In the genomic region with DNA sequence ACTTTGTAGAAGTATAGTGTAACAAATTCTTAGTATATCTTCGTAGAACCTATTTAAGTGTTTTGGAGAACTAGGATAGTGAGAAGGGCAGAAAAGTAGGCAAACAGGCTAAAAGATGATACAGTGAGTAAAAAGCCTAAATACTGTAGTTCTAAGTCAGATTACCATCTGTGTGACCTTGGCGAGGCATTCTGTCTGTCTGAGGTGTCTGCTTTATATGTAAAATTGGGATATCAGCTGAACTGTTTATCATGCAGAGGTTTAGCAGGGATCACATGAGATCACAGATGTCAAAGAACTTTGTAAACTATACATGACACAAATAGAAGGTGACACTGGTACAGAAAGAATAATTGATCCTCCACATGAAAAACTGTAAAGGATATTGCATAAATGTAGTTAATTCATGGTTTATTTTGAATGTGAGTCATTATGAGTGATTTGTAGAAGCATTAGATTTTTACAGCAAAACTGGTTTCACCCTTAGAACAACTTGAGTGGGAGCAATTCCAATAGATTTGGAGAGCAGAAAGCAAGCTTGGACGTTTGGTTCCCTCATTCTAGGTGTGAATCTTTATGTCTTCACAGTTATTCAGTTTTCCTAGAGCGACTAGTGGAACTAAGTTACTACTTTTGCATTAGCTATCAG, we compare ENCODE assay signal across 29 cellular contexts. TPM values are rescaled to one million over a fixed set of nuclear protein-coding genes. Genes with fewer than 3 reads are reported as not detected.
A peak's percentile ranks its signal among the peaks of the same experiment; 100 is the strongest.
DNase-seq lines count a peak whose midpoint lies in the region; ATAC-seq and TF ChIP-seq lines count a peak whose summit lies in the region.
"Had no signal": no experiment of that assay in that cellular context is flagged by ENCODE, and none has a peak within 500 bp of the region (broad histone marks: within the 10 kb centered on the region; RNA-seq: fewer than 3 reads in every experiment).

No MANE protein-coding gene starts in this region.

- peaks cover 12% of the 10 kb centered on the region; the same call in 1 of the 2 replicates for H3K9me3 ChIP-seq in PC-9 (ENCODE audit: insufficient read depth, low read depth)
- peaks cover 11% of the 10 kb centered on the region for H3K9me3 ChIP-seq in mucosa of descending colon

- peaks cover 26% of the 10 kb centered on the region for H3K36me3 Mint-ChIP-seq in natural killer cell

- peaks cover 7 to 11% of the 10 kb centered on the region in 2 donors for H3K9me3 Mint-ChIP-seq in natural killer cell

- peaks cover 13% of the 10 kb centered on the region for H3K4me1 ChIP-seq in PC-9 (replicated peaks; ENCODE audit: insufficient read depth)
- no peaks in the 10 kb centered on the region for H3K4me1 ChIP-seq in mucosa of descending colon (ENCODE audit: low read depth)
- H3K4me1 ChIP-seq: gastrocnemius medialis, Peyer's patch, upper lobe of right lung had no signal

- no peak overlapping the region for H2AFZ ChIP-seq in PC-9

- peak overlapping the region in 1 of 2 donors; percentile 16 for H3K27ac Mint-ChIP-seq in natural killer cell
- H3K27ac Mint-ChIP-seq: stimulated activated memory B cell treated with anti-CD40 and anti-IgM and Interleukin-4, amounts not matched to agents 10 μg/mL and 1 μg/mL and 100 μg/mL, for 72 hours had no signal

- no peaks in the 10 kb centered on the region for H4K20me1 ChIP-seq in PC-9 (ENCODE audit: insufficient read depth)

- TF ChIP-seq CTCF in PC-9 (conservative IDR thresholded peaks at IDR 0.05), result no peak
- no peak for TF ChIP-seq CTCF in cardiac fibroblast (IDR thresholded peaks at IDR 0.05; ENCODE audit: low read depth, low read length)
- no peak for TF ChIP-seq CTCF in mucosa of descending colon (IDR thresholded peaks at IDR 0.05)
- TF ChIP-seq CTCF in natural killer cell (IDR thresholded peaks at IDR 0.05), result no peak

- BruUV-seq in PC-9 (replicated peaks; lab: Mats Ljungman, UMichigan), result no TSS peak

- peaks cover 9 to 22% of the 10 kb centered on the region in 2 donors for H3K4me1 Mint-ChIP-seq in natural killer cell

- peak overlapping the region; percentile 2 for H3K4me2 ChIP-seq in PC-9

- POLR2A ChIA-PET in PC-9 (lab: Charles Lee; ENCODE audit: unreplicated experiment), result no interaction called here

- H3F3A ChIP-seq in PC-9 (ENCODE audit: insufficient read depth, low read depth), result peaks cover 24% of the 10 kb centered on the region

- H3K9me2 ChIP-seq in PC-9 (ENCODE audit: insufficient read depth), result no peaks in the 10 kb centered on the region

- intact Hi-C loops in PC-9 (cut with micrococcal nuclease; ENCODE audit: unreplicated experiment), result no loop called here
- intact Hi-C loops in mucosa of descending colon (cut with DNase I, micrococcal nuclease), result no loop called here
- intact Hi-C loops in natural killer cell (cut with micrococcal nuclease), result no loop called here

- no peak overlapping the region for H3K4me3 Mint-ChIP-seq in natural killer cell
- H3K4me3 Mint-ChIP-seq: immature natural killer cell; naive thymus-derived CD4-positive, alpha-beta T cell; stimulated activated memory B cell treated with anti-CD40 and anti-IgM and Interleukin-4, amounts not matched to agents 10 μg/mL and 1 μg/mL and 100 μg/mL, for 72 hours had no signal

- no peak for ATAC-seq in mucosa of descending colon
- no peak for ATAC-seq in natural killer cell
- ATAC-seq: gastrocnemius medialis; left lobe of liver; naive thymus-derived CD4-positive, alpha-beta T cell; stimulated activated memory B cell treated with anti-CD40 and anti-IgM and Interleukin-4, amounts not matched to agents 10 μg/mL and 1 μg/mL and 100 μg/mL, for 72 hours; upper lobe of right lung had no signal

- no peaks in the 10 kb centered on the region for H3K27me3 Mint-ChIP-seq in natural killer cell (ENCODE audit: low read depth in 2 of 2)
- H3K27me3 Mint-ChIP-seq: naive thymus-derived CD4-positive, alpha-beta T cell; stimulated activated memory B cell treated with anti-CD40 and anti-IgM and Interleukin-4, amounts not matched to agents 10 μg/mL and 1 μg/mL and 100 μg/mL, for 72 hours had no signal

- peak overlapping the region; percentile 32 for H3K27ac ChIP-seq in PC-9
- H3K27ac ChIP-seq: adrenal gland, gastrocnemius medialis, Peyer's patch, SJCRH30, upper lobe of right lung had no signal

- DNase-seq in EH (ENCODE audit: low read depth) (peak; percentile 66), PC-9 (peak in 1 of 2 experiments; percentile 58), cardiac fibroblast (ENCODE audit: low read depth in 2 of 2) (peak; percentile 6 to 37), iris pigment epithelial cell (ENCODE audit: low read depth) (peak; percentile 58), DMS 273 (lab: John Stamatoyannopoulos, UW; ENCODE audit: unreplicated experiment) (no peak), mucosa of descending colon (no peak), NCI-H1105 (lab: John Stamatoyannopoulos, UW) (no peak), natural killer cell (no peak)
- DNase-seq: ACHN; activated CD4-positive, CD25-positive, alpha-beta regulatory T cell treated with anti-CD3 and anti-CD28 coated beads, Interleukin-2, amount 50 U/mL, for 72 hours; activated naive CD4-positive, alpha-beta T cell; activated T-cell treated with anti-CD3 and anti-CD28 coated beads, Interleukin-2, amount 50 U/mL, for 1 hour; C1 segment of cervical spinal cord; Calu3; central memory CD4-positive, alpha-beta T cell; gastrocnemius medialis; hippocampal formation; immature natural killer cell; naive thymus-derived CD4-positive, alpha-beta T cell; NCI-H146; NCI-H524 treated with DMSO at 0.1 percent for 48 hours; NK-92 treated with Interleukin-12 subunit alpha and Interleukin-12 subunit beta, amount 100 ng/mL, for 24 hours; Peyer's patch; SJCRH30; stimulated activated CD4-positive, alpha-beta T cell treated with anti-CD3 and anti-CD28 coated beads, Interleukin-4, amount 100 ng/mL, for 1 hour; upper lobe of right lung had no signal

- H3K27me3 ChIP-seq in PC-9 (ENCODE audit: insufficient read depth, low read depth), result no peaks in the 10 kb centered on the region
- H3K27me3 ChIP-seq: adrenal gland, gastrocnemius medialis, Peyer's patch, SJCRH30, upper lobe of right lung had no signal

- H3K36me3 ChIP-seq in PC-9 (ENCODE audit: low read depth) (peaks cover 37% of the 10 kb centered on the region), mucosa of descending colon (ENCODE audit: low read depth) (no peaks in the 10 kb centered on the region)
- H3K36me3 ChIP-seq: adrenal gland, upper lobe of right lung had no signal

- no peak overlapping the region for H3K4me3 ChIP-seq in PC-9
- no peak overlapping the region for H3K4me3 ChIP-seq in cardiac fibroblast (replicated peaks in 1 of 2; ENCODE audit: low read depth in 2 of 2, low read length in 2 of 2)
- no peak overlapping the region for H3K4me3 ChIP-seq in mucosa of descending colon
- H3K4me3 ChIP-seq: adrenal gland, gastrocnemius medialis, Peyer's patch, SJCRH30, upper lobe of right lung had no signal

- no peaks in the 10 kb centered on the region for H3K79me2 ChIP-seq in PC-9 (ENCODE audit: low read depth)

- CTCF ChIA-PET in PC-9 (lab: Charles Lee), result no interaction called here

RNA-seq across cellular contexts. Expression of gene TAF1B, which starts 41.9 kb away (rescaled TPM):
- total RNA-seq in PC-9 (2021) (23.8 and 24.8 TPM in 2 replicates), mucosa of descending colon (10 to 100 TPM in 2 of 3 donors, 1 to 10 TPM in 1; 9.4 to 14.1 (median 13.2) TPM), natural killer cell (10 to 100 TPM; 24.8 to 40.8 (median 26.8) TPM)

Comparison
In these comparisons a context has a peak if more than half of its experiments do, and no peak if none do; other contexts are left out.
1. DNase-seq: peak in EH (single experiment), cardiac fibroblast (2 of 2) and iris pigment epithelial cell (single experiment); none in DMS 273 (single experiment), mucosa of descending colon (0 of 3), NCI-H1105 (single experiment) and natural killer cell (single experiment).